ENCODE assay signal across 18 cellular contexts in the genomic region with DNA sequence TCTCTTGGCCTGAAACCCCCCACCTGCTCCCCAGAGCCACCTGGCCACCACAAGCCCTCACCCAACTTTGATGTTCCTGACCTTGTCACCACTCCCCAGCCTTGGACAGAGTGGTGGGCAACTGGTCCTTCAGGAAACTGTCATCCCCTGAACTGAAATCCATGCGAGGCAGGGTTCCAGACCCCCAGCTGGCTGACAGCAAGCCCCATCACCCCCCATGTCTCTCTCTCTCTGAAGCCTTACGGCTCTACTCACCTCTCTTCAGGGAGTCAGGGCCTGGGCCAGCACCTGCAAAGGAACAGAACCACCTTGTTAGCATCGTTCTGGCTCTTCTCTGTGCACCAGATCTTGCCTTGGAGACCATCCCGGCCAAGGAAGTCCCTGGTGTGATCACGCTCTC. TPM values are rescaled to one million over a fixed set of nuclear protein-coding genes. Genes with fewer than 3 reads are reported as not detected.
DNase-seq lines count a peak whose midpoint lies in the region; ATAC-seq and TF ChIP-seq lines count a peak whose summit lies in the region.
"Had no signal": no experiment of that assay in that cellular context is flagged by ENCODE, and none has a peak within 500 bp of the region (broad histone marks: within the 10 kb centered on the region; RNA-seq: fewer than 3 reads in every experiment).

No MANE protein-coding gene starts in this region.

- intact Hi-C loops in CD4-positive, alpha-beta T cell (cut with DNase I, micrococcal nuclease): no loop called here

- H3K27me3 Mint-ChIP-seq in CD4-positive, alpha-beta T cell: no peaks in the 10 kb centered on the region
- H3K27me3 Mint-ChIP-seq in brain: peaks cover 17% of the 10 kb centered on the region
- no peaks in the 10 kb centered on the region for H3K27me3 Mint-ChIP-seq in naive thymus-derived CD8-positive, alpha-beta T cell
- no peaks in the 10 kb centered on the region for H3K27me3 Mint-ChIP-seq in stimulated activated naive CD8-positive, alpha-beta T cell treated with anti-CD3 and anti-CD28 coated beads, Interleukin-15, amount 100 ng/mL, for 72 hours

- no peak for ATAC-seq in CD4-positive, alpha-beta T cell (ENCODE audit: poor library complexity)
- ATAC-seq in naive thymus-derived CD8-positive, alpha-beta T cell: no peak
- ATAC-seq in stimulated activated naive CD8-positive, alpha-beta T cell treated with anti-CD3 and anti-CD28 coated beads, Interleukin-15, amount 100 ng/mL, for 72 hours: no peak

- H3K27me3 ChIP-seq in CD4-positive, alpha-beta T cell (ENCODE audit: control insufficient read depth, insufficient read depth, low read length): no peaks in the 10 kb centered on the region
- peaks cover 5% of the 10 kb centered on the region; the same call in 1 of the 2 replicates for H3K27me3 ChIP-seq in MG63
- H3K27me3 ChIP-seq: BLaER1 had no signal

- no peaks in the 10 kb centered on the region for H3K9me3 ChIP-seq in CD4-positive, alpha-beta T cell (ENCODE audit: control insufficient read depth, low read length)
- no peaks in the 10 kb centered on the region for H3K9me3 ChIP-seq in HEK293 (ENCODE audit: control insufficient read depth, insufficient read depth, low read depth, low read length)
- no peaks in the 10 kb centered on the region for H3K9me3 ChIP-seq in MG63
- H3K9me3 ChIP-seq: BLaER1, Caco-2 had no signal

- H3K36me3 ChIP-seq in HEK293 (ENCODE audit: control insufficient read depth in 2 of 2, insufficient read depth in 1 of 2, low read length in 2 of 2): peaks cover 41 to 52% of the 10 kb centered on the region in 2 experiments
- 0 out of 2 replicates have a peak, but pooled peaks cover 2% of the 10 kb centered on the region for H3K36me3 ChIP-seq in MG63

- POLR2A ChIA-PET in CD4-positive, alpha-beta T cell (lab: Charles Lee): no interaction called here
- POLR2A ChIA-PET in HEK293 (lab: Yijun Ruan, JAX): no interaction called here
- POLR2A ChIA-PET in naive thymus-derived CD8-positive, alpha-beta T cell (lab: Charles Lee): interaction anchor here (0.6 kb wide), 1 partner anchor 18 kb away, joined by 3 read pairs; a partner anchor contains a TSS

- H3K36me3 Mint-ChIP-seq in CD4-positive, alpha-beta T cell (ENCODE audit: low read depth): peaks cover 35% of the 10 kb centered on the region
- H3K36me3 Mint-ChIP-seq in brain: peaks cover 16% of the 10 kb centered on the region
- H3K36me3 Mint-ChIP-seq in naive thymus-derived CD8-positive, alpha-beta T cell: peaks cover 0 to 36% (median 6%) of the 10 kb centered on the region in 3 donors

- peaks cover 9% of the 10 kb centered on the region for H3K4me1 ChIP-seq in HEK293 (ENCODE audit: control insufficient read depth, insufficient read depth, low read length)

- DNase-seq in CD4-positive, alpha-beta T cell: no peak
- peak in 1 of 10 donors; percentile 47 for DNase-seq in naive thymus-derived CD8-positive, alpha-beta T cell
- DNase-seq in CD1c-positive myeloid dendritic cell (ENCODE audit: extremely low spot score): no peak
- DNase-seq in MG63: no peak
- DNase-seq in stimulated activated naive CD8-positive, alpha-beta T cell treated with anti-CD3 and anti-CD28 coated beads, Interleukin-15, amount 100 ng/mL, for 72 hours: no peak
- DNase-seq in stimulated activated CD4-positive, alpha-beta T cell treated with anti-CD3 and anti-CD28 coated beads, Interleukin-2, amount 100 ng/mL, for 24 hours: no peak
- DNase-seq: Caco-2, GDM1, GOT3, H7 had no signal

- peak overlapping the region; percentile 36 for H3K4me3 Mint-ChIP-seq in CD4-positive, alpha-beta T cell
- peak overlapping the region in 3 of 5 experiments; percentile 31 to 96 (median 86) for H3K4me3 Mint-ChIP-seq in brain
- H3K4me3 Mint-ChIP-seq in naive thymus-derived CD8-positive, alpha-beta T cell: peak overlapping the region in 2 of 10 donors; percentile 2 to 50
- no peak overlapping the region for H3K4me3 Mint-ChIP-seq in stimulated activated naive CD8-positive, alpha-beta T cell treated with anti-CD3 and anti-CD28 coated beads, Interleukin-15, amount 100 ng/mL, for 72 hours
- H3K4me3 Mint-ChIP-seq: CD14-positive monocyte had no signal

- CTCF ChIA-PET in CD4-positive, alpha-beta T cell (lab: Charles Lee): no interaction called here
- CTCF ChIA-PET in HEK293 (lab: Yijun Ruan, JAX): interaction anchor here (1.2 kb wide), 1 partner anchor 9 kb away, joined by 3 read pairs; no protein-coding TSS in a partner anchor

- TF ChIP-seq CTCF in CD4-positive, alpha-beta T cell (IDR thresholded peaks at IDR 0.05): no peak
- TF ChIP-seq CTCF in HEK293 (tag by site-specific recombination; IDR thresholded peaks at IDR 0.05) (no peak), brain (conservative IDR thresholded peaks at IDR 0.05) (no peak)

- H3K27ac ChIP-seq in CD4-positive, alpha-beta T cell (ENCODE audit: low read depth, low read length): no peak overlapping the region
- no peak overlapping the region for H3K27ac ChIP-seq in HEK293 (ENCODE audit: extremely low read depth, low read depth, low read length)
- H3K27ac ChIP-seq: BLaER1, KMS-11 had no signal

- no peaks in the 10 kb centered on the region for H3K9me3 Mint-ChIP-seq in CD4-positive, alpha-beta T cell
- H3K9me3 Mint-ChIP-seq in brain: peaks cover 0 to 7% (median 0%) of the 10 kb centered on the region in 5 experiments
- H3K9me3 Mint-ChIP-seq in naive thymus-derived CD8-positive, alpha-beta T cell: no peaks in the 10 kb centered on the region
- no peaks in the 10 kb centered on the region for H3K9me3 Mint-ChIP-seq in stimulated activated naive CD8-positive, alpha-beta T cell treated with anti-CD3 and anti-CD28 coated beads, Interleukin-15, amount 100 ng/mL, for 72 hours

- peak overlapping the region; percentile 55 for H3K27ac Mint-ChIP-seq in CD4-positive, alpha-beta T cell
- H3K27ac Mint-ChIP-seq in brain: peak overlapping the region in 1 of 5 experiments; percentile 47
- H3K27ac Mint-ChIP-seq in naive thymus-derived CD8-positive, alpha-beta T cell: peak overlapping the region in 6 of 10 donors; percentile 21 to 69 (median 35)
- no peak overlapping the region for H3K27ac Mint-ChIP-seq in stimulated activated naive CD8-positive, alpha-beta T cell treated with anti-CD3 and anti-CD28 coated beads, Interleukin-15, amount 100 ng/mL, for 72 hours

- no peak overlapping the region for H3K4me3 ChIP-seq in HEK293 (ENCODE audit: low read depth, low read length)
- no peak overlapping the region for H3K4me3 ChIP-seq in MG63
- H3K4me3 ChIP-seq: BLaER1 had no signal

- H3K4me1 Mint-ChIP-seq in CD4-positive, alpha-beta T cell (ENCODE audit: low read depth): peaks cover 38% of the 10 kb centered on the region
- H3K4me1 Mint-ChIP-seq in brain: peaks cover 24% of the 10 kb centered on the region
- H3K4me1 Mint-ChIP-seq in naive thymus-derived CD8-positive, alpha-beta T cell: peaks cover 21 to 46% (median 33%) of the 10 kb centered on the region in 4 donors
- H3K4me1 Mint-ChIP-seq in stimulated activated naive CD8-positive, alpha-beta T cell treated with anti-CD3 and anti-CD28 coated beads, Interleukin-15, amount 100 ng/mL, for 72 hours: peaks cover 34% of the 10 kb centered on the region

TF ChIP-seq in HEK293, 187 proteins besides CTCF, POLR2A, EP300 and RAD21:
- TF ChIP-seq ZNF600 (tag by site-specific recombination; IDR thresholded peaks at IDR 0.05) (peak; percentile 62), GLIS2 (tag by site-specific recombination; IDR thresholded peaks at IDR 0.05) (peak; percentile 72), ZNF146 (tag by site-specific recombination; IDR thresholded peaks at IDR 0.05) (no peak), ZIC2 (tag by site-specific recombination; IDR thresholded peaks at IDR 0.05) (peak; percentile 67)
- TF ChIP-seq, protein P1, sequence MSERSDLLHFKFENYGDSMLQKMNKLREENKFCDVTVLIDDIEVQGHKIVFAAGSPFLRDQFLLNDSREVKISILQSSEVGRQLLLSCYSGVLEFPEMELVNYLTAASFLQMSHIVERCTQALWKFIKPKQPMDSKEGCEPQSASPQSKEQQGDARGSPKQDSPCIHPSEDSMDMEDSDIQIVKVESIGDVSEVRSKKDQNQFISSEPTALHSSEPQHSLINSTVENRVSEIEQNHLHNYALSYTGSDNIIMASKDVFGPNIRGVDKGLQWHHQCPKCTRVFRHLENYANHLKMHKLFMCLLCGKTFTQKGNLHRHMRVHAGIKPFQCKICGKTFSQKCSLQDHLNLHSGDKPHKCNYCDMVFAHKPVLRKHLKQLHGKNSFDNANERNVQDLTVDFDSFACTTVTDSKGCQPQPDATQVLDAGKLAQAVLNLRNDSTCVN (tag by site-specific recombination; optimal IDR thresholded peaks at IDR 0.05): peak; percentile 6

RNA-seq across cellular contexts. Expression of a gene that starts 2.6 kb away (rescaled TPM):
- 1 to 10 TPM; 2.3 to 2.6 TPM for total RNA-seq in CD4-positive, alpha-beta T cell
- polyA plus RNA-seq in brain (ENCODE audit: insufficient read depth, low read depth, low replicate concordance): 4.2 TPM
- 10 to 100 TPM; 10.1 TPM for total RNA-seq in naive thymus-derived CD8-positive, alpha-beta T cell
- 1 to 10 TPM; 3.2 to 4.4 (median 3.5) TPM for polyA plus RNA-seq in naive thymus-derived CD8-positive, alpha-beta T cell
- 0.07 and 0.23 TPM in 2 replicates for total RNA-seq in MG63 (2014; rRNA removed; shearing (Covaris generic); ENCODE audit: low replicate concordance)

RNA-seq across cellular contexts. Expression of a gene that starts 17.8 kb away (rescaled TPM):
- total RNA-seq in CD4-positive, alpha-beta T cell: 100 to 1,000 TPM; 352 to 367 TPM
- 8.1 TPM for polyA plus RNA-seq in brain (ENCODE audit: insufficient read depth, low read depth, low replicate concordance)
- 100 to 1,000 TPM; 373 to 393 TPM for total RNA-seq in naive thymus-derived CD8-positive, alpha-beta T cell
- 1,000 to 10,000 TPM; 1,026 to 1,392 (median 1,316) TPM for polyA plus RNA-seq in naive thymus-derived CD8-positive, alpha-beta T cell
- not detected in 2 replicates for total RNA-seq in MG63 (2014; rRNA removed; shearing (Covaris generic); ENCODE audit: low replicate concordance)
- total RNA-seq: A673, H7, HT-29 had no signal

RNA-seq across cellular contexts. Expression of a gene that starts 21.9 kb away (rescaled TPM):
- total RNA-seq in CD4-positive, alpha-beta T cell: not detected
- not detected for polyA plus RNA-seq in brain (ENCODE audit: insufficient read depth, low read depth, low replicate concordance)
- not detected for total RNA-seq in naive thymus-derived CD8-positive, alpha-beta T cell
- under 1 TPM in 1 of 3 donors, not detected in 2; 0.65 TPM for polyA plus RNA-seq in naive thymus-derived CD8-positive, alpha-beta T cell
- total RNA-seq in MG63 (2014; rRNA removed; shearing (Covaris generic); ENCODE audit: low replicate concordance): not detected in 2 replicates
- total RNA-seq: A673, Caco-2, H7, HT-29 had no signal
- polyA plus RNA-seq: AG04450, CD14-positive monocyte had no signal

RNA-seq across cellular contexts. Expression of a gene that starts 24.1 kb away (rescaled TPM):
- total RNA-seq in CD4-positive, alpha-beta T cell: 10 to 100 TPM; 65.0 to 66.9 TPM
- polyA plus RNA-seq in brain (ENCODE audit: insufficient read depth, low read depth, low replicate concordance): 222 TPM
- 10 to 100 TPM; 49.8 to 55.2 TPM for total RNA-seq in naive thymus-derived CD8-positive, alpha-beta T cell
- 10 to 100 TPM in 1 of 3 donors, 1 to 10 TPM in 2; 5.4 to 12.3 (median 6.4) TPM for polyA plus RNA-seq in naive thymus-derived CD8-positive, alpha-beta T cell
- 27.5 and 37.0 TPM in 2 replicates for total RNA-seq in MG63 (2014; rRNA removed; shearing (Covaris generic); ENCODE audit: low replicate concordance)

RNA-seq across cellular contexts. Expression of a gene that starts 49.9 kb away (rescaled TPM):
- total RNA-seq in CD4-positive, alpha-beta T cell: not detected
- not detected for polyA plus RNA-seq in brain (ENCODE audit: insufficient read depth, low read depth, low replicate concordance)
- not detected for total RNA-seq in naive thymus-derived CD8-positive, alpha-beta T cell
- polyA plus RNA-seq in naive thymus-derived CD8-positive, alpha-beta T cell: not detected
- not detected in 2 replicates for total RNA-seq in MG63 (2014; rRNA removed; shearing (Covaris generic); ENCODE audit: low replicate concordance)
- total RNA-seq: A673, Caco-2, H7, HT-29 had no signal
- polyA plus RNA-seq: AG04450, CD14-positive monocyte had no signal

Comparison
In these comparisons a context has a peak if more than half of its experiments do, and no peak if none do; other contexts are left out.
1. H3K27ac Mint-ChIP-seq: peak in CD4-positive, alpha-beta T cell (single experiment) and naive thymus-derived CD8-positive, alpha-beta T cell (6 of 10); none in stimulated activated naive CD8-positive, alpha-beta T cell treated with anti-CD3 and anti-CD28 coated beads, Interleukin-15, amount 100 ng/mL, for 72 hours (0 of 2).
2. H3K4me3 Mint-ChIP-seq: peak in CD4-positive, alpha-beta T cell (single experiment) and brain (3 of 5); none in stimulated activated naive CD8-positive, alpha-beta T cell treated with anti-CD3 and anti-CD28 coated beads, Interleukin-15, amount 100 ng/mL, for 72 hours (0 of 2).
3. RNA of a gene that starts 17.8 kb away (total RNA-seq): 373 to 393 TPM in naive thymus-derived CD8-positive, alpha-beta T cell and 352 to 367 TPM in CD4-positive, alpha-beta T cell; not detected in MG63; every median in the first group is over 100 times any median in the second.